Comparison of ENCODE assay signal across 35 cellular contexts in genomic region chr2:48619526-48619925, GRCh38. TPM values are rescaled to one million over a fixed set of nuclear protein-coding genes. Genes with fewer than 3 reads are reported as not detected.
"Had no signal": no experiment of that assay in that cellular context is flagged by ENCODE, and none has a peak within 500 bp of the region (broad histone marks: within the 10 kb centered on the region; RNA-seq: fewer than 3 reads in every experiment).

No MANE protein-coding gene starts in this region.

- H3K4me2 ChIP-seq: KMS-11 had no signal

- H3K9me3 ChIP-seq: MG63 had no signal

- H3K9ac ChIP-seq: KMS-11 had no signal

- H3K36me3 ChIP-seq: MG63 had no signal

- H3K27me3 ChIP-seq: MG63 had no signal

- H3K4me3 ChIP-seq: MG63 had no signal

- H3K27ac ChIP-seq: KMS-11 had no signal

- DNase-seq: Karpas-422, Kasumi-1, KG1, MG63, MM.1S, MV-4-11, NCI-H1048, NCI-H1092, NCI-H1092 treated with DMSO at 0.1 percent for 48 hours, NCI-H1105, NCI-H1105 treated with DMSO at 0.1 percent for 48 hours, NCI-H1417, NCI-H1417 treated with DMSO at 0.1 percent for 48 hours, NCI-H1436, NCI-H1436 treated with DMSO at 0.1 percent for 48 hours, NCI-H146, NCI-H1694, NCI-H1694 treated with DMSO at 0.1 percent for 48 hours, NCI-H187, NCI-H187 treated with DMSO at 0.1 percent for 48 hours, NCI-H1930, NCI-H2029, NCI-H2029 treated with DMSO at 0.1 percent for 48 hours, NCI-H2081, NCI-H2081 treated with DMSO at 0.1 percent for 48 hours, NCI-H2107, NCI-H2171, NCI-H2171 treated with DMSO at 0.1 percent for 48 hours, NCI-H2227 treated with DMSO at 0.1 percent for 48 hours, NCI-H226, NCI-H446, NCI-H446 treated with DMSO at 0.1 percent for 48 hours, NCI-H510A had no signal

RNA-seq across cellular contexts. Expression of gene GTF2A1L, which starts 1.9 kb away (rescaled TPM):
- total RNA-seq: MCF 10A had no signal
